Comparison of ENCODE assay signal across 8 cellular contexts in the genomic region with DNA sequence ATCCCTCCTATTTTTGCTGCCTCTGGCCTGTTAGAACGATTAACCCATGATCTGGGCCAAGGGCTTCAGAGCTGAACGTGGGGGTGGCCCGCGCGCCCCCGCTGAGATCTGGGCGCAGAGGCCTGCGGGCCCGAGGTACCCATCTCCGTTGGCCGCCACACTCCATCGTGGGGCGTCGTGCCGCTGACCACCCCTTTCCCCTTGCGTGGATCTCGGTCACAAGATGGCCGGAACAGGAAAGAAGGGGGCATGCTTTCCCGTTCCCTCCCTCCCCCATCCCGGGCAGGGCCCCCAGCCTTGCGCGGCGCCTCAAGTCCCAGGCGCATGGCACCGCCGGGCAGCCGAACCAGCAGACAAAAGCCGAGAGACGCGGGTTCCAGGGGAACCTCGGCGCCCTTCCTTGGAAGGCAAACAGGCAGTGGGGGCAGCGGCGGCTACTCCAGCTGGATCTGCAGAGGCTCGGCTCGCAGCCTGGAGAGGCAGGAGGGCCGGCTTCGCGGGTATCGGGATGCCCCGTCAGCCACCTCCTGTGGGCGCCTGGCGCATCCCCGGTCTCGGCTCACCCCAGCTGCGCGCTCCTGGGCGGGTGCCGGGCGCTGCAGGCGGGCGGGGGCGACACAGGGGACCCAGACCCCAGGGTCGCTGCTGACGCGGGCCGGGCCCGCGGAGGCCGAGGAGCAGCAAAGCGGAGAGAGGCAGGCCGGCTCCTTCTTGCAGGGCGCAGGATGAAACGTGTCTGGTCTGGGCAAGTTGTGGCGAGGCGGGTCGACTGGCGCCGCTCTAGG. TPM values are rescaled to one million over a fixed set of nuclear protein-coding genes. Genes with fewer than 3 reads are reported as not detected.
DNase-seq lines count a peak whose midpoint lies in the region; ATAC-seq and TF ChIP-seq lines count a peak whose summit lies in the region.

No MANE protein-coding gene starts in this region.

- intact Hi-C loops in dendritic cell treated with granulocyte-macrophage colony-stimulating factor and Interleukin-4, amounts not matched to agents 40 ng/mL and 50 ng/mL, for 4 days (cut with micrococcal nuclease) = no loop called here

- H3K9me3 Mint-ChIP-seq in dendritic cell treated with granulocyte-macrophage colony-stimulating factor and Interleukin-4, amounts not matched to agents 40 ng/mL and 50 ng/mL, for 4 days = no peaks in the 10 kb centered on the region

- H3K4me3 Mint-ChIP-seq in dendritic cell treated with granulocyte-macrophage colony-stimulating factor and Interleukin-4, amounts not matched to agents 40 ng/mL and 50 ng/mL, for 4 days = peak overlapping the region; percentile 68

- peak overlapping the region; percentile 76 for H3K9ac ChIP-seq in GM23248

- DNase-seq in GM03348 (ENCODE audit: low spot score) (peak; percentile 65), GM23248 (peak; percentile 74), NCI-H526 treated with DMSO at 0.1 percent for 48 hours (lab: John Stamatoyannopoulos, UW) (peak; percentile 68), lung (ENCODE audit: low spot score) (no peak), tibial nerve (ENCODE audit: low spot score in 2 of 2) (no peak), GM20000 (ENCODE audit: low spot score) (no peak)

- TF ChIP-seq EP300 in tibial nerve (IDR thresholded peaks at IDR 0.05) = peak in 1 of 2 donors; percentile 7

- H4K20me1 ChIP-seq in GM23248 (ENCODE audit: insufficient read depth) = no peaks in the 10 kb centered on the region

- H3K4me2 ChIP-seq in GM23248 (ENCODE audit: unreplicated experiment) = peak overlapping the region; percentile 90

- no peaks in the 10 kb centered on the region for H3K9me3 ChIP-seq in GM23248 (ENCODE audit: low read depth)
- no peaks in the 10 kb centered on the region for H3K9me3 ChIP-seq in lung (ENCODE audit: control insufficient read depth in 2 of 2, insufficient read depth in 1 of 2, low read length in 1 of 2)
- no peaks in the 10 kb centered on the region for H3K9me3 ChIP-seq in tibial nerve

- H3K4me3 ChIP-seq in GM23248 (peak overlapping the region; percentile 79), lung (peak overlapping the region; percentile 33), tibial nerve (peak overlapping the region; percentile 37 to 79 (median 60))

- H3K9me2 ChIP-seq in GM23248 (ENCODE audit: insufficient read depth) = no peaks in the 10 kb centered on the region

- 2 to 3% methylated on average over 56 of the region's 69 CpGs for WGBS in GM23248 (ENCODE audit: low coverage in 1 of 2, low lambda C conversion rate in 2 of 2, missing lambda C conversion rate in 2 of 2), 2 experiments
- WGBS in lung, 2 donors = 1 to 2% methylated on average over 50 to 69 of the region's 69 CpGs
- WGBS in tibial nerve, 2 donors = 0% methylated on average over 15 to 31 of the region's 69 CpGs

- H2AFZ ChIP-seq in GM23248 = peak overlapping the region; percentile 100

- H3K36me3 Mint-ChIP-seq in dendritic cell treated with granulocyte-macrophage colony-stimulating factor and Interleukin-4, amounts not matched to agents 40 ng/mL and 50 ng/mL, for 4 days (ENCODE audit: low read depth) = no peaks in the 10 kb centered on the region

- ATAC-seq in lung (ENCODE audit: insufficient read depth, low FRiP score) (peak; percentile 60), GM18858 (IDR thresholded peaks at IDR 0.05; ENCODE audit: unreplicated experiment) (no peak)

- in situ Hi-C loops in GM23248 (cut with MboI) = no loop called here

- H3F3A ChIP-seq in GM23248 (ENCODE audit: insufficient read depth) = 0 out of 2 replicates have a peak, but pooled peaks cover 7% of the 10 kb centered on the region

- peaks cover 6% of the 10 kb centered on the region; the same call in 1 of the 2 replicates for H3K36me3 ChIP-seq in GM23248 (ENCODE audit: low read depth)
- no peaks in the 10 kb centered on the region for H3K36me3 ChIP-seq in lung (ENCODE audit: control insufficient read depth in 2 of 2, insufficient read depth in 2 of 2, low read length in 2 of 2)
- no peaks in the 10 kb centered on the region for H3K36me3 ChIP-seq in tibial nerve

- H3K4me1 ChIP-seq in GM23248 (ENCODE audit: insufficient read depth) (peaks cover 12% of the 10 kb centered on the region), lung (ENCODE audit: control insufficient read depth in 2 of 2, insufficient read depth in 2 of 2, low read length in 2 of 2) (peaks cover 0 to 13% of the 10 kb centered on the region in 2 donors), tibial nerve (peaks cover 0 to 29% (median 15%) of the 10 kb centered on the region in 4 donors)

- H3K27me3 Mint-ChIP-seq in dendritic cell treated with granulocyte-macrophage colony-stimulating factor and Interleukin-4, amounts not matched to agents 40 ng/mL and 50 ng/mL, for 4 days = peaks cover 53% of the 10 kb centered on the region

- no peak overlapping the region for H3K27ac Mint-ChIP-seq in dendritic cell treated with granulocyte-macrophage colony-stimulating factor and Interleukin-4, amounts not matched to agents 40 ng/mL and 50 ng/mL, for 4 days

- H3K27ac ChIP-seq in GM23248 = peak overlapping the region; percentile 58
- H3K27ac ChIP-seq in lung (ENCODE audit: low read depth in 1 of 2, low read length in 1 of 2) = peak overlapping the region in 1 of 2 donors; percentile 64
- H3K27ac ChIP-seq in tibial nerve = peak overlapping the region in 3 of 4 donors; percentile 65 to 84 (median 75)

- H3K27me3 ChIP-seq in GM23248 (replicated peaks; ENCODE audit: insufficient read depth) (no peaks in the 10 kb centered on the region), lung (ENCODE audit: control insufficient read depth, insufficient read depth) (peaks cover 6% of the 10 kb centered on the region), tibial nerve (peaks cover 0 to 11% of the 10 kb centered on the region in 2 donors)

- TF ChIP-seq POLR2A in tibial nerve (IDR thresholded peaks at IDR 0.05) = no peak

- no peak for TF ChIP-seq CTCF in lung (IDR thresholded peaks at IDR 0.05; ENCODE audit: control extremely low read depth, extremely low read depth)
- TF ChIP-seq CTCF in tibial nerve (IDR thresholded peaks at IDR 0.05) = no peak
- TF ChIP-seq CTCF in GM20000 (IDR thresholded peaks at IDR 0.05; ENCODE audit: extremely low read depth, missing control alignments) = no peak

- peaks cover 24% of the 10 kb centered on the region for H3K79me2 ChIP-seq in GM23248 (ENCODE audit: insufficient read depth)

- peaks cover 20% of the 10 kb centered on the region for H3K4me1 Mint-ChIP-seq in dendritic cell treated with granulocyte-macrophage colony-stimulating factor and Interleukin-4, amounts not matched to agents 40 ng/mL and 50 ng/mL, for 4 days (ENCODE audit: low read depth)

RNA-seq across cellular contexts. Expression of a gene that starts 0.5 kb away (rescaled TPM):
- total RNA-seq in GM23248 (2014; rRNA removed; shearing (Covaris generic)) = 22.8 and 25.3 TPM in 2 replicates
- polyA plus RNA-seq in GM23248 (2016; fragmentation: Nextera tagmentation; extraction: Ambion mirVana) (5.8 and 8.0 TPM in 2 replicates), lung (1 to 10 TPM; 3.9 to 4.0 TPM)
- total RNA-seq in lung (10 to 100 TPM; 11.3 to 26.4 TPM), tibial nerve (10 to 100 TPM; 31.2 to 72.8 (median 36.4) TPM)

RNA-seq across cellular contexts. Expression of a gene that starts 32.9 kb away (rescaled TPM):
- 42.1 and 42.4 TPM in 2 replicates for total RNA-seq in GM23248 (2014; rRNA removed; shearing (Covaris generic))
- 39.1 and 39.5 TPM in 2 replicates for polyA plus RNA-seq in GM23248 (2016; fragmentation: Nextera tagmentation; extraction: Ambion mirVana)
- total RNA-seq in lung = 10 to 100 TPM; 48.2 to 61.8 TPM
- 10 to 100 TPM; 15.2 to 28.7 TPM for polyA plus RNA-seq in lung
- total RNA-seq in tibial nerve = 10 to 100 TPM; 42.9 to 46.3 (median 46.0) TPM

Comparison
In these comparisons a context has a peak if more than half of its experiments do, and no peak if none do; other contexts are left out.
1. DNase-seq: peak in GM03348 (single experiment), GM23248 (single experiment) and NCI-H526 treated with DMSO at 0.1 percent for 48 hours (single experiment); none in lung (single experiment), tibial nerve (0 of 2) and GM20000 (single experiment).
2. Peak in every context shown above with its lines, with median percentiles within 50 percentile points of each other: H3K4me3 ChIP-seq.